In genomic region chr2:164065038-164065437, GRCh38 we compare ENCODE assay signal across 27 cellular contexts.
"Had no signal": no experiment of that assay in that cellular context is flagged by ENCODE, and none has a peak within 500 bp of the region (broad histone marks: within the 10 kb centered on the region; RNA-seq: fewer than 3 reads in every experiment).

No MANE protein-coding gene starts in this region.

- H3K27ac ChIP-seq: colonic mucosa, esophagus muscularis mucosa, foreskin keratinocyte, gastroesophageal sphincter, heart left ventricle, lower lobe of right lung, neural progenitor cell, parathyroid adenoma, right lobe of liver, testis, tibial artery had no signal

- DNase-seq: colonic mucosa; effector CD8-positive, alpha-beta T cell; endodermal cell; foreskin keratinocyte; heart left ventricle; hippocampal formation; islet precursor cell; kidney glomerular epithelial cell; left colon; left ventricle myocardium superior; lower lobe of right lung; natural killer cell; right lobe of liver; stimulated activated CD4-positive, alpha-beta T cell treated with anti-CD3 and anti-CD28 coated beads, Interleukin-4, amount 100 ng/mL, for 4 hours; stimulated activated naive CD8-positive, alpha-beta T cell treated with anti-CD3 and anti-CD28 coated beads, Interleukin-15, Interleukin-2, amounts not matched to agents 100 U/mL and 50 U/mL, for 24 hours; substantia nigra; testis; tibial artery had no signal

- H3K9me3 Mint-ChIP-seq: dendritic cell treated with granulocyte-macrophage colony-stimulating factor and Interleukin-4, amounts not matched to agents 40 ng/mL and 50 ng/mL, for 4 days; endodermal cell; neural progenitor cell; stimulated activated memory B cell treated with anti-CD40 and anti-IgM and Interleukin-4, amounts not matched to agents 10 μg/mL and 1 μg/mL and 100 μg/mL, for 72 hours; type B pancreatic cell had no signal

- ATAC-seq: foreskin keratinocyte; gastroesophageal sphincter; heart left ventricle; left colon; left ventricle myocardium superior; lower lobe of right lung; natural killer cell; right lobe of liver; stimulated activated memory B cell treated with anti-CD40 and anti-IgM and Interleukin-4, amounts not matched to agents 10 μg/mL and 1 μg/mL and 100 μg/mL, for 72 hours; stimulated activated naive CD8-positive, alpha-beta T cell treated with anti-CD3 and anti-CD28 coated beads, Interleukin-15, Interleukin-2, amounts not matched to agents 100 U/mL and 50 U/mL, for 24 hours had no signal

- H3K4me1 Mint-ChIP-seq: natural killer cell; stimulated activated memory B cell treated with anti-CD40 and anti-IgM and Interleukin-4, amounts not matched to agents 10 μg/mL and 1 μg/mL and 100 μg/mL, for 72 hours had no signal

- H3K27ac Mint-ChIP-seq: dendritic cell treated with granulocyte-macrophage colony-stimulating factor and Interleukin-4, amounts not matched to agents 40 ng/mL and 50 ng/mL, for 4 days; endodermal cell; natural killer cell; neural progenitor cell; progenitor cell of endocrine pancreas; stimulated activated memory B cell treated with anti-CD40 and anti-IgM and Interleukin-4, amounts not matched to agents 10 μg/mL and 1 μg/mL and 100 μg/mL, for 72 hours; type B pancreatic cell had no signal

- FAIRE-seq: endothelial cell of umbilical vein had no signal

- H3K36me3 ChIP-seq: colonic mucosa, esophagus muscularis mucosa, gastroesophageal sphincter, heart left ventricle, lower lobe of right lung, neural progenitor cell, right lobe of liver, tibial artery had no signal

- H3K27me3 ChIP-seq: colonic mucosa, esophagus muscularis mucosa, gastroesophageal sphincter, heart left ventricle, neural progenitor cell, right lobe of liver, testis, tibial artery had no signal

- H3K4me1 ChIP-seq: colonic mucosa, foreskin keratinocyte, gastroesophageal sphincter, heart left ventricle, lower lobe of right lung, parathyroid adenoma, right lobe of liver, testis had no signal

- H3K4me3 Mint-ChIP-seq: dendritic cell treated with granulocyte-macrophage colony-stimulating factor and Interleukin-4, amounts not matched to agents 40 ng/mL and 50 ng/mL, for 4 days; endodermal cell; natural killer cell; neural progenitor cell; stimulated activated memory B cell treated with anti-CD40 and anti-IgM and Interleukin-4, amounts not matched to agents 10 μg/mL and 1 μg/mL and 100 μg/mL, for 72 hours; type B pancreatic cell had no signal

- H3K27me3 Mint-ChIP-seq: dendritic cell treated with granulocyte-macrophage colony-stimulating factor and Interleukin-4, amounts not matched to agents 40 ng/mL and 50 ng/mL, for 4 days; stimulated activated memory B cell treated with anti-CD40 and anti-IgM and Interleukin-4, amounts not matched to agents 10 μg/mL and 1 μg/mL and 100 μg/mL, for 72 hours had no signal

- H3K4me3 ChIP-seq: colonic mucosa, esophagus muscularis mucosa, gastroesophageal sphincter, heart left ventricle, lower lobe of right lung, neural progenitor cell, right lobe of liver, testis, tibial artery had no signal

- H3K36me3 Mint-ChIP-seq: natural killer cell; neural progenitor cell; stimulated activated memory B cell treated with anti-CD40 and anti-IgM and Interleukin-4, amounts not matched to agents 10 μg/mL and 1 μg/mL and 100 μg/mL, for 72 hours; type B pancreatic cell had no signal

- H3K9me3 ChIP-seq: colonic mucosa, esophagus muscularis mucosa, gastroesophageal sphincter, heart left ventricle, lower lobe of right lung, right lobe of liver, testis, tibial artery had no signal
